1 cellular context compared by ENCODE assay signal in the genomic region with DNA sequence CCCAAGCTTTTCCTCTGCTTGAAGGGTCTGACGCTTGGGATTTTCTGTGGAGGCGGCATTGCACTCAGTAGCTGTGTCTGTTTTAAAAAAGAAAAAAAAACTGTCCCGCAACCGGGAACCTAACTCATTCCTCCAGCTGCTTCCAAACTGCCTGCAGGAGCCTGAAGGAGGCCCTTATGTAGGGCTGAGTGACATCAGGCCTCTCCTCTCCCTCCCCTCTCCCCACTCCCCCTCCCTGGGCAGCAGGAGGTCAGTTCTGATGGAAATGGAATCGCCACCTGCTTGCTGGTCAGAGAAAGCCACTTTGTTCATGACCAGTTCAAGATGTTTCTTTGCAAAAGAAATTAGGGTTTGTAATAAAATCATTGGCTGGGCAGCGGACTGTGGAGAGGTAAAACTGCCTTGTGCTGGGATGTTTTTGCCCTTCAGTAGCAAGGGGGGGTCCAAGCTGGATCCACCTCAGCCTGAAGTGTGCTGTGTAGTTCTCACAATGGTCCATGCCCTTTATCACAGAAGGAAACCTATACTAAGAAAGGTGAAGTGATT.
TF ChIP-seq lines count a peak whose summit lies in the region.

A gene (minus strand): TSS at position 149 of the 546 bp plus-strand sequence. CDS start 90 bp downstream, at position 59.

TF ChIP-seq in HepG2, 621 proteins besides CTCF, POLR2A, EP300 and RAD21 (continued from another document):
- no peak for TF ChIP-seq ZFP36 (IDR thresholded peaks at IDR 0.05; ENCODE audit: borderline replicate concordance, low read depth, low read length, partially characterized antibody)
- TF ChIP-seq SUZ12 (IDR thresholded peaks at IDR 0.05; ENCODE audit: low read depth, low read length): no peak
- TF ChIP-seq ZNF230 (CRISPR knock-in tag; IDR thresholded peaks at IDR 0.05): no peak
- no peak for TF ChIP-seq NCOA5 (CRISPR knock-in tag; IDR thresholded peaks at IDR 0.05)
TF ChIP-seq in HepG2: peak in this region for 0.
